Comparison of ENCODE assay signal across 9 cellular contexts in the genomic region with DNA sequence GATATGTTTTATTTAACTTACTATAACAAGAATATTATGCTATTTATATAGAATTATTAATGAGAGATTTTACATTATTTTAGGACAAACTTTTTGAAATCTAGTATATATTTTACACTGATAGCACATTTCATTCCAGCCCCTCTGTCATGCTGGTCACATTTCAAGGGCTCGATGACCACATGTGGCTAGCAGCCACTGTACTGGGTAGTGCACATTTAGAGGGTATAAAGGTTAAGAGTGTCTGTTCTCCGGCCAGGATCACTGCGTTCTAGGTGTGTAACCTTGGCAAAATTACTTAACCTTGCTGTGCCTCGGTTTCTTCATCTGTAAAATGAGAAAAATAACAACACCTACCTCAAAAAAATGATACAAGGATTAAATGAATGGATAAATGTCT.
"Had no signal": no experiment of that assay in that cellular context is flagged by ENCODE, and none has a peak within 500 bp of the region (broad histone marks: within the 10 kb centered on the region; RNA-seq: fewer than 3 reads in every experiment).

No MANE protein-coding gene starts in this region.

- H3K9ac ChIP-seq: GM23248 had no signal

- H3K4me2 ChIP-seq: GM23338 had no signal

- H3K27ac ChIP-seq: GM23248 had no signal

- H3K9me3 ChIP-seq: HAP-1 had no signal

- H3K4me1 ChIP-seq: HAP-1 had no signal

- H3K4me3 ChIP-seq: GM23248, GM23338, HAP-1 had no signal

- H3K9me3 Mint-ChIP-seq: GM23338, H9, HFFc6 had no signal

- H3K27ac Mint-ChIP-seq: GM23338, H9, HFFc6 had no signal

- H3K4me1 Mint-ChIP-seq: GM23338, H9 had no signal

- ATAC-seq: GM23338, HCT116 had no signal

- H3K36me3 ChIP-seq: HAP-1 had no signal

- H2AFZ ChIP-seq: GM23248, GM23338 had no signal

- H3K4me3 Mint-ChIP-seq: GM23338, H9, HFFc6 had no signal

- DNase-seq: GM23248, GOT3, H7, H9, HCEC 1CT, HFFc6 had no signal
